ENCODE assay signal across 12 cellular contexts in the genomic region with DNA sequence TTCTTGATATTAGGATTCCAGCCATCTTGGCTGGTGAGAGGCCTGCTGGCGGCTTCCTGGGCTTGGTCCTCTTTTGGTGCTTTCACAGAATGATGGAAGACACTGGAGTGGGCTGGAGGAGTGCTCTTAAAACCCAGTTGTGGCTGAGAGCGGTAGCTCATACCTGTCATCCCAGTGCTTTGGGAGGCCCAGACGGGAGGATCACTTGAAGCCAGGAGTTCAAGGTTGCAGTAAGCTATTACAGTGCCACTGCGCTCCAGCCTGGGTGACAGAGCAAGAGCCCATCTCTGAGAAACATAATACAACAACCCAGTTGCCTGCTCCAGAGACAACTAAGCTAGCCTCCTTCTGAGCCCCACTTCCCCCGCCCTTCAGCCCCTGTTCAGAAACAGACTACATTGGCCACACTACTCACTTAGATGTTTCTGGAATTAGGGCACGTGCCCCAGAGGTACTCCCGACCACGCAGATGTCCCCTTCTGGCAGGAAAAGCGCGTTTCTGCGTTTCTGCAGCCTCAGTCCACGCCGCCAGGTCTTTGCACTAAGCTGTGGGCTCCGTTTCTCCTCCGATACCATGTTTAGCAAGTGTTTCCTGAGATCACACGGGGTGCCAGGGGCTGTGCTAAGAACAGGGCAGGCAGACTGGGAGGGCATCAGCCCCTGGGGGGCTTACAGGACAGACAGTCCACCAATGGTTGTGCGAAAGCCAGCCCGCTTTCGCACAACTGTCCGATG. TPM values are rescaled to one million over a fixed set of nuclear protein-coding genes. Genes with fewer than 3 reads are reported as not detected.
DNase-seq lines count a peak whose midpoint lies in the region; ATAC-seq, FAIRE-seq and TF ChIP-seq lines count a peak whose summit lies in the region.
"Had no signal": no experiment of that assay in that cellular context is flagged by ENCODE, and none has a peak within 500 bp of the region (broad histone marks: within the 10 kb centered on the region; RNA-seq: fewer than 3 reads in every experiment).

No MANE protein-coding gene starts in this region.

- H3K9me3 Mint-ChIP-seq in MCF 10A (ENCODE audit: unreplicated experiment): no peaks in the 10 kb centered on the region

- TF ChIP-seq POLR2A in NB4 (IDR thresholded peaks at IDR 0.05; ENCODE audit: extremely low read depth, insufficient read length) (no peak), GM12878 (IDR thresholded peaks at IDR 0.05; ENCODE audit: low read depth, low read length) (peak; percentile 65), esophagus squamous epithelium (IDR thresholded peaks at IDR 0.05) (no peak)

- SMC1A ChIA-PET in GM12878 (lab: Charles Lee; ENCODE audit: uncharacterized antibody, unreplicated experiment): interaction anchor here (0.6 to 9.9 kb wide), 12 partner anchors 9 to 220 kb away, joined by 3 to 215 read pairs (median 5); no protein-coding TSS in a partner anchor

- in situ Hi-C loops in GM12878 (cut with MboI): no loop called here

- RAD21 ChIA-PET in GM12878 (lab: Charles Lee; ENCODE audit: unreplicated experiment): interaction anchor here (1.2 to 10.4 kb wide), 8 partner anchors 11 to 133 kb away, joined by 4 to 336 read pairs (median 10); no protein-coding TSS in a partner anchor

- no peak for TF ChIP-seq RAD21 in GM12878 (IDR thresholded peaks at IDR 0.05; ENCODE audit: insufficient read depth, low read depth, low read length)

- H3K4me3 ChIP-seq in NB4 (ENCODE audit: low read depth, low read length): peak overlapping the region; percentile 74
- peak overlapping the region; percentile 86 for H3K4me3 ChIP-seq in GM12878
- peak overlapping the region in 2 of 4 donors; percentile 69 to 73 for H3K4me3 ChIP-seq in esophagus squamous epithelium
- H3K4me3 ChIP-seq: SJSA1, smooth muscle cell had no signal

- intact Hi-C loops in GM12878 (cut with micrococcal nuclease; ENCODE audit: unreplicated experiment) (loop anchor here (2.0 kb wide), 2 partner anchors 35 to 65 kb away; partner anchors contain the start of gene TMEM201), esophagus squamous epithelium (cut with DNase I) (no loop called here), MCF 10A (cut with micrococcal nuclease) (no loop called here)

- H3K27ac ChIP-seq in GM12878 (ENCODE audit: control insufficient read depth, insufficient read depth) (peak overlapping the region; percentile 89), esophagus squamous epithelium (peak overlapping the region in 2 of 4 donors; percentile 39 to 81)
- H3K27ac ChIP-seq: SJSA1 had no signal

- peak overlapping the region; percentile 90 for H3K4me2 ChIP-seq in GM12878 (ENCODE audit: control insufficient read depth, insufficient read depth)
- H3K4me2 ChIP-seq: smooth muscle cell had no signal

- peak; percentile 35 for DNase-seq in GM10266 (ENCODE audit: extremely low spot score)
- no peak for DNase-seq in NB4 (ENCODE audit: low read depth)
- no peak for DNase-seq in GM12878 (ENCODE audit: low read depth, low spot score)
- DNase-seq in stimulated activated CD4-positive, alpha-beta T cell treated with anti-CD3 and anti-CD28 coated beads, Interleukin-2, amount 100 ng/mL, for 48 hours: peak; percentile 32 to 34
- DNase-seq in globus pallidus (ENCODE audit: low spot score): no peak
- DNase-seq in HEK293T (ENCODE audit: extremely low spot score): no peak
- no peak for DNase-seq in esophagus squamous epithelium (lab: John Stamatoyannopoulos, UW)
- DNase-seq in MCF 10A (ENCODE audit: unreplicated experiment): no peak
- DNase-seq: NCI-H1436 had no signal

- BruUV-seq in GM12878 (replicated peaks; lab: Mats Ljungman, UMichigan): TSS peak; percentile 69
- no TSS peak for BruUV-seq in MCF 10A (replicated peaks; lab: Mats Ljungman, UMichigan)

- H3K27me3 Mint-ChIP-seq in MCF 10A (ENCODE audit: insufficient read depth, unreplicated experiment): no peaks in the 10 kb centered on the region

- no peaks in the 10 kb centered on the region for H4K20me1 ChIP-seq in GM12878 (ENCODE audit: control insufficient read depth, insufficient read depth)

- TF ChIP-seq CTCF in GM10266 (IDR thresholded peaks at IDR 0.05; ENCODE audit: control insufficient read depth, insufficient read depth, low read depth, missing control alignments) (no peak), NB4 (IDR thresholded peaks at IDR 0.05; ENCODE audit: low read depth, low read length) (no peak), GM12878 (IDR thresholded peaks at IDR 0.05 in 2 of 3, conservative IDR thresholded peaks at IDR 0.05 in 1 of 3; ENCODE audit: control insufficient read depth in 2 of 3, extremely low read depth in 1 of 3, insufficient read depth in 1 of 3, low read depth in 3 of 3, low read length in 3 of 3) (no peak), esophagus squamous epithelium (IDR thresholded peaks at IDR 0.05) (no peak), MCF 10A (IDR thresholded peaks at IDR 0.05; ENCODE audit: unreplicated experiment) (no peak)

- H3K9ac ChIP-seq in GM12878 (ENCODE audit: control insufficient read depth, insufficient read depth, low read length): peak overlapping the region; percentile 81

- POLR2A ChIA-PET in GM12878 (lab: Charles Lee): interaction anchor here (0.6 to 11.0 kb wide), 13 partner anchors 10 to 1332 kb away, joined by 3 to 284 read pairs (median 4); no protein-coding TSS in a partner anchor
- POLR2A ChIA-PET in HEK293T (lab: Yijun Ruan, JAX): no interaction called here
- POLR2A ChIA-PET in MCF 10A (lab: Yijun Ruan, JAX): no interaction called here

- H2AFZ ChIP-seq in GM12878 (ENCODE audit: control insufficient read depth, low read depth, low read length): peak overlapping the region; percentile 13; the same call in 1 of the 2 replicates

- FAIRE-seq in GM12878 (lab: Jason Lieb, UNC): no peak
- FAIRE-seq: G401.6 had no signal

- no peak for TF ChIP-seq EP300 in GM12878 (IDR thresholded peaks at IDR 0.05; ENCODE audit: borderline replicate concordance in 1 of 2, control insufficient read depth in 1 of 2, low read depth in 2 of 2, low read length in 2 of 2)

- no peaks in the 10 kb centered on the region for H3K4me1 Mint-ChIP-seq in MCF 10A (ENCODE audit: insufficient read depth, unreplicated experiment)

- WGBS in GM12878 (ENCODE audit: insufficient coverage, insufficient replicate concordance, low lambda C conversion rate, missing lambda C conversion rate): under 1% methylated on average over 20 of the region's 20 CpGs
- WGBS in esophagus squamous epithelium, 2 donors: 69 to 90% methylated on average over 12 to 15 of the region's 20 CpGs

- H3K36me3 ChIP-seq in GM12878 (ENCODE audit: control insufficient read depth in 2 of 2, insufficient read depth in 2 of 2, low read length in 1 of 2) (no peaks in the 10 kb centered on the region), esophagus squamous epithelium (no peaks in the 10 kb centered on the region)
- H3K36me3 ChIP-seq: SJSA1 had no signal

- H3K4me1 ChIP-seq in GM12878 (ENCODE audit: control insufficient read depth, insufficient read depth, low read length) (peaks cover 18% of the 10 kb centered on the region), esophagus squamous epithelium (peaks cover 9 to 27% (median 9%) of the 10 kb centered on the region in 3 donors)

- H3K27me3 ChIP-seq in GM12878 (replicated peaks in 1 of 2; ENCODE audit: control insufficient read depth in 2 of 2, insufficient read depth in 2 of 2, low read length in 1 of 2): no peaks in the 10 kb centered on the region
- H3K27me3 ChIP-seq in esophagus squamous epithelium: peaks cover 0 to 53% (median 4%) of the 10 kb centered on the region in 4 donors

- H3K36me3 Mint-ChIP-seq in MCF 10A (ENCODE audit: insufficient read depth, unreplicated experiment): no peaks in the 10 kb centered on the region

- CTCF ChIA-PET in GM12878 (lab: Yijun Ruan, JAX): interaction anchor here (0.8 to 12.0 kb wide), 16 partner anchors 9 to 297 kb away, joined by 3 to 203 read pairs (median 5); partner anchors contain the start of genes LZIC and NMNAT1
- CTCF ChIA-PET in HEK293T (lab: Yijun Ruan, JAX): no interaction called here
- CTCF ChIA-PET in MCF 10A (lab: Yijun Ruan, JAX): interaction anchor here (0.6 kb wide), 1 partner anchor 9 kb away, joined by 3 read pairs; no protein-coding TSS in a partner anchor

- H3K4me3 Mint-ChIP-seq in MCF 10A (ENCODE audit: unreplicated experiment): no peak overlapping the region

- H3K9me3 ChIP-seq in GM12878 (replicated peaks; ENCODE audit: control insufficient read depth, insufficient read depth, low read length) (no peaks in the 10 kb centered on the region), esophagus squamous epithelium (no peaks in the 10 kb centered on the region)
- H3K9me3 ChIP-seq: SJSA1 had no signal

- H3K79me2 ChIP-seq in GM12878 (ENCODE audit: control insufficient read depth, insufficient read depth, low read length): peaks cover 90% of the 10 kb centered on the region

- H3K27ac Mint-ChIP-seq in MCF 10A (ENCODE audit: low read depth, unreplicated experiment): no peak overlapping the region

- ATAC-seq in GM12878: peak; percentile 11

TF ChIP-seq in GM12878, 131 proteins besides CTCF, POLR2A, EP300 and RAD21 (continues in another document):
- TF ChIP-seq HDAC6 (IDR thresholded peaks at IDR 0.05; ENCODE audit: unreplicated experiment) (no peak), TCF3 (IDR thresholded peaks at IDR 0.05; ENCODE audit: borderline replicate concordance, insufficient read depth, low read depth, low read length) (no peak), PAX8 (IDR thresholded peaks at IDR 0.05) (no peak)

TF ChIP-seq in HEK293T, 16 proteins besides CTCF, POLR2A, EP300 and RAD21 (continues in another document):
- TF ChIP-seq L3MBTL2 (conservative IDR thresholded peaks at IDR 0.05): no peak
- no peak for TF ChIP-seq ELF4 (IDR thresholded peaks at IDR 0.05)
- no peak for TF ChIP-seq CTBP1 (IDR thresholded peaks at IDR 0.05; ENCODE audit: borderline replicate concordance)
- TF ChIP-seq FOXA1 (IDR thresholded peaks at IDR 0.05): no peak

RNA-seq across cellular contexts. Expression of gene PIK3CD, which starts 2.4 kb away (rescaled TPM):
- 277 and 361 TPM in 2 replicates for total RNA-seq in GM12878 (2013; cell fraction: nucleolus; rRNA removed)
- total RNA-seq in GM12878 (2014; rRNA removed): 51.6 and 57.4 TPM in 2 replicates
- 24.2 and 25.5 TPM in 2 replicates for total RNA-seq in GM12878 (2014; rRNA removed; fragmentation: Illumina TruSeq; extraction: Trizol)
- 101 and 102 TPM in 2 replicates for total RNA-seq in GM12878 (2021)
- polyA plus RNA-seq in GM12878 (2011; ENCODE audit: low read depth): 22.2 TPM
- 21.4 and 52.8 TPM in 2 replicates for polyA plus RNA-seq in GM12878 (2011; rRNA removed)
- polyA plus RNA-seq in GM12878 (2011; cell fraction: cytosol; rRNA removed): 67.2 and 70.2 TPM in 2 replicates
- 243 and 311 TPM in 2 replicates for polyA plus RNA-seq in GM12878 (2011; cell fraction: nucleus; rRNA removed)
- polyA plus RNA-seq in GM12878 (2012): 43.5 and 56.6 TPM in 2 replicates
- 22.0 and 39.5 TPM in 2 replicates for polyA plus RNA-seq in GM12878 (2014; fragmentation: Illumina TruSeq; extraction: Trizol)
- polyA plus RNA-seq in GM12878 (2014; fragmentation: Nextera tagmentation; extraction: Ambion mirVana): 10 to 100 TPM in 1 of 2 experiments, 1 to 10 TPM in 1; 7.0 to 12.7 TPM
- 64.2 and 76.9 TPM in 2 replicates for polyA plus RNA-seq in GM12878 (2014; rRNA removed)
- polyA plus RNA-seq in GM12878 (2016; fragmentation: Nextera tagmentation; extraction: Ambion mirVana): 10 to 100 TPM; 49.4 to 53.4 TPM
- polyA minus RNA-seq in GM12878 (2011; rRNA and poly(A)+ RNA removed): 92.2 and 120 TPM in 2 replicates
- 38.1 and 38.6 TPM in 2 replicates for polyA minus RNA-seq in GM12878 (2011; cell fraction: cytosol; rRNA and poly(A)+ RNA removed)
- 155 and 175 TPM in 2 replicates for polyA minus RNA-seq in GM12878 (2011; cell fraction: nucleus; rRNA and poly(A)+ RNA removed)
- 10 to 100 TPM in 1 of 4 donors, 1 to 10 TPM in 3; 4.1 to 11.8 (median 7.7) TPM for total RNA-seq in esophagus squamous epithelium
- 6.3 and 7.0 TPM in 2 replicates for total RNA-seq in MCF 10A (2022)

Comparison
In these comparisons a context has a peak if more than half of its experiments do, and no peak if none do; other contexts are left out.
1. DNase-seq: peak in GM10266 (single experiment) and stimulated activated CD4-positive, alpha-beta T cell treated with anti-CD3 and anti-CD28 coated beads, Interleukin-2, amount 100 ng/mL, for 48 hours (2 of 2); none in NB4 (single experiment), GM12878 (single experiment), globus pallidus (single experiment), HEK293T (single experiment), esophagus squamous epithelium (single experiment) and MCF 10A (single experiment).